In the genomic region with DNA sequence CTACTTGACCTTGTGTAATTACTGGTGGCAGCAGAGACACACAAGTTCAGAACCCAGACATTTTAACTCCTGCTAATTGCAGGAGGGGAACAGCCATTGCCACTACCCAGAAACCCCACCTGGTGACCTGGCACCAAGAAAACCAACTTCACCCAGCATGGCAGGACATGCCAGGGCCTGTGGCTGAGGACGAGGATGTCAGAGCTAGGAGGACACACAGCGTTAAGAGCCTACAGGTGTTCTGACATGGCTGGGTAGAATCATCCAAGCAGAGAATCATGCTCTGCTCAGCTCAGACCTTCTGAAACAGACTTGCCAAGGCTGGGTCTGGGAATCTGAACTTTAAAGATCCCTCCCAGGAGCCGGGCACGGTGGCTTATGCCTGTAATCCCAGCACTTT, we compare ENCODE assay signal across 19 cellular contexts. TPM values are rescaled to one million over a fixed set of nuclear protein-coding genes. Genes with fewer than 3 reads are reported as not detected.
A peak's percentile ranks its signal among the peaks of the same experiment; 100 is the strongest.
DNase-seq lines count a peak whose midpoint lies in the region; ATAC-seq and TF ChIP-seq lines count a peak whose summit lies in the region.
"Had no signal": no experiment of that assay in that cellular context is flagged by ENCODE, and none has a peak within 500 bp of the region (broad histone marks: within the 10 kb centered on the region; RNA-seq: fewer than 3 reads in every experiment).

No MANE protein-coding gene starts in this region.

- no peak overlapping the region for H2BK5ac ChIP-seq in mesenchymal stem cell (ENCODE audit: low read depth, low read length, poor library complexity, severe bottlenecking)

- no peaks in the 10 kb centered on the region for H3K9me3 ChIP-seq in left ventricle myocardium inferior (replicated peaks)
- no peaks in the 10 kb centered on the region for H3K9me3 ChIP-seq in OCI-LY1 (ENCODE audit: low read length)
- no peaks in the 10 kb centered on the region for H3K9me3 ChIP-seq in mesenchymal stem cell (ENCODE audit: control insufficient read depth, low read length)
- H3K9me3 ChIP-seq in vagina, result no peaks in the 10 kb centered on the region
- H3K9me3 ChIP-seq in A673 (ENCODE audit: low read depth, low read length, poor library complexity, severe bottlenecking), result no peaks in the 10 kb centered on the region

- WGBS in mesenchymal stem cell, result 89% methylated on average over 4 of the region's 4 CpGs

- peaks cover 23% of the 10 kb centered on the region for H3K4me1 ChIP-seq in left ventricle myocardium inferior
- peaks cover 52% of the 10 kb centered on the region for H3K4me1 ChIP-seq in OCI-LY1 (ENCODE audit: insufficient read depth, low read length, severe bottlenecking)
- peaks cover 4% of the 10 kb centered on the region for H3K4me1 ChIP-seq in mesenchymal stem cell (ENCODE audit: control insufficient read depth, insufficient read depth, low read depth, low read length)
- peaks cover 42% of the 10 kb centered on the region for H3K4me1 ChIP-seq in vagina
- no peaks in the 10 kb centered on the region for H3K4me1 ChIP-seq in A673 (ENCODE audit: insufficient read depth, low read length, poor library complexity, severe bottlenecking)

- H3K9me2 ChIP-seq in OCI-LY1 (ENCODE audit: low read depth, low read length), result no peaks in the 10 kb centered on the region

- H3K4ac ChIP-seq in mesenchymal stem cell (ENCODE audit: low read depth in 1 of 2, low read length in 2 of 2), result peak overlapping the region in 1 of 2 experiments; percentile 68

- H3K27ac Mint-ChIP-seq in activated naive CD8-positive, alpha-beta T cell treated with anti-CD3 and anti-CD28 coated beads for 36 hours, result no peak overlapping the region
- H3K27ac Mint-ChIP-seq: stimulated activated effector memory CD8-positive, alpha-beta T cell treated with anti-CD3 and anti-CD28 coated beads, Interleukin-12 subunit alpha, Interleukin-12 subunit beta, amount 100 ng/mL, for 72 hours had no signal

- no peaks in the 10 kb centered on the region for H4K20me1 ChIP-seq in OCI-LY1 (ENCODE audit: insufficient read depth, low read length)

- H3K36me3 Mint-ChIP-seq in activated naive CD8-positive, alpha-beta T cell treated with anti-CD3 and anti-CD28 coated beads for 36 hours, result no peaks in the 10 kb centered on the region
- H3K36me3 Mint-ChIP-seq: CD8-positive, alpha-beta memory T cell; stimulated activated effector memory CD8-positive, alpha-beta T cell treated with anti-CD3 and anti-CD28 coated beads, Interleukin-12 subunit alpha, Interleukin-12 subunit beta, amount 100 ng/mL, for 72 hours had no signal

- no peaks in the 10 kb centered on the region for H3K27me3 ChIP-seq in left ventricle myocardium inferior (ENCODE audit: low read depth)
- H3K27me3 ChIP-seq in OCI-LY1 (ENCODE audit: insufficient read depth, low read length), result no peaks in the 10 kb centered on the region
- H3K27me3 ChIP-seq in mesenchymal stem cell (ENCODE audit: control insufficient read depth in 1 of 2, insufficient read depth in 1 of 2, low read length in 2 of 2), result peaks cover 0 to 47% of the 10 kb centered on the region in 2 experiments
- no peaks in the 10 kb centered on the region for H3K27me3 ChIP-seq in vagina
- no peaks in the 10 kb centered on the region for H3K27me3 ChIP-seq in A673 (replicated peaks; ENCODE audit: insufficient read depth, low read depth, low read length, poor library complexity)

- TF ChIP-seq POLR2A in vagina (IDR thresholded peaks at IDR 0.05), result no peak

- no peak overlapping the region for H2AK5ac ChIP-seq in mesenchymal stem cell (ENCODE audit: low read length, severe bottlenecking)

- H2AFZ ChIP-seq in OCI-LY1 (ENCODE audit: low read length), result no peak overlapping the region
- no peak overlapping the region for H2AFZ ChIP-seq in mesenchymal stem cell (ENCODE audit: low read depth, low read length)

- H3K4me3 ChIP-seq in left ventricle myocardium inferior (no peak overlapping the region), OCI-LY1 (ENCODE audit: low read depth, low read length, poor library complexity, severe bottlenecking) (no peak overlapping the region), mesenchymal stem cell (ENCODE audit: insufficient read depth in 1 of 2, low read depth in 1 of 2, low read length in 2 of 2) (peak overlapping the region in 1 of 2 experiments; percentile 4), vagina (no peak overlapping the region), A673 (ENCODE audit: low read depth, low read length, poor library complexity, severe bottlenecking) (no peak overlapping the region)

- no peaks in the 10 kb centered on the region for H3F3A ChIP-seq in OCI-LY1 (ENCODE audit: insufficient read depth, low read length)

- H4K91ac ChIP-seq in mesenchymal stem cell (ENCODE audit: low read length), result peak overlapping the region; percentile 49

- BruUV-seq in A673 (replicated peaks; lab: Mats Ljungman, UMichigan), result no TSS peak

- no peak overlapping the region for H3K23ac ChIP-seq in mesenchymal stem cell (ENCODE audit: low read length in 2 of 2)

- H3K36me3 ChIP-seq in left ventricle myocardium inferior (no peaks in the 10 kb centered on the region), OCI-LY1 (ENCODE audit: insufficient read depth, low read length) (no peaks in the 10 kb centered on the region), mesenchymal stem cell (ENCODE audit: control insufficient read depth in 1 of 2, insufficient read depth in 2 of 2, low read depth in 1 of 2, low read length in 2 of 2) (peaks cover 0 to 8% of the 10 kb centered on the region in 2 experiments), vagina (no peaks in the 10 kb centered on the region), A673 (ENCODE audit: insufficient read depth, low read length, poor library complexity, severe bottlenecking) (no peaks in the 10 kb centered on the region)

- peaks cover 6% of the 10 kb centered on the region for H3K79me1 ChIP-seq in mesenchymal stem cell (replicated peaks; ENCODE audit: low read length, poor library complexity, severe bottlenecking)

- no peak overlapping the region for H2BK120ac ChIP-seq in mesenchymal stem cell (ENCODE audit: low read depth, low read length)

- TF ChIP-seq CTCF in left ventricle myocardium inferior (IDR thresholded peaks at IDR 0.05; ENCODE audit: borderline replicate concordance), result no peak
- no peak for TF ChIP-seq CTCF in OCI-LY1 (IDR thresholded peaks at IDR 0.05; ENCODE audit: low read length)
- TF ChIP-seq CTCF in vagina (IDR thresholded peaks at IDR 0.05), result no peak
- no peak for TF ChIP-seq CTCF in A673 (conservative IDR thresholded peaks at IDR 0.05; ENCODE audit: low read depth, low read length)

- H2BK12ac ChIP-seq in mesenchymal stem cell (ENCODE audit: low read length in 2 of 2), result peak overlapping the region in 1 of 2 experiments; percentile 79

- H3K18ac ChIP-seq in mesenchymal stem cell (ENCODE audit: low read depth in 1 of 2, low read length in 2 of 2), result no peak overlapping the region

- H3K4me1 Mint-ChIP-seq in activated naive CD8-positive, alpha-beta T cell treated with anti-CD3 and anti-CD28 coated beads for 36 hours, result no peaks in the 10 kb centered on the region
- H3K4me1 Mint-ChIP-seq: CD8-positive, alpha-beta memory T cell; central memory CD8-positive, alpha-beta T cell had no signal

- DNase-seq in left ventricle myocardium inferior (no peak), Right ventricle myocardium superior (no peak), mesenchymal stem cell (no peak), vagina (ENCODE audit: extremely low spot score in 2 of 2) (no peak), A673 (ENCODE audit: low spot score) (no peak)
- DNase-seq in activated naive CD8-positive, alpha-beta T cell treated with anti-CD3 and anti-CD28 coated beads for 36 hours, result no peak
- DNase-seq in stimulated activated naive CD4-positive, alpha-beta T cell (lab: John Stamatoyannopoulos, UW), result no peak
- DNase-seq: activated CD4-positive, alpha-beta T cell treated with anti-CD3 and anti-CD28 coated beads for 48 hours; activated effector memory CD4-positive, alpha-beta T cell treated with Interleukin-2 at 50 U/mL for 16 hours; CD8-positive, alpha-beta memory T cell; H7; IMR-90; nephron progenitor cell; SW 1271 had no signal

- peaks cover 11% of the 10 kb centered on the region for H3K27me3 Mint-ChIP-seq in activated naive CD8-positive, alpha-beta T cell treated with anti-CD3 and anti-CD28 coated beads for 36 hours

- no peaks in the 10 kb centered on the region for H3K9me3 Mint-ChIP-seq in activated naive CD8-positive, alpha-beta T cell treated with anti-CD3 and anti-CD28 coated beads for 36 hours
- H3K9me3 Mint-ChIP-seq: CD8-positive, alpha-beta memory T cell; central memory CD8-positive, alpha-beta T cell; nephron progenitor cell; stimulated activated effector memory CD8-positive, alpha-beta T cell treated with anti-CD3 and anti-CD28 coated beads, Interleukin-12 subunit alpha, Interleukin-12 subunit beta, amount 100 ng/mL, for 72 hours had no signal

- H3K27ac ChIP-seq in left ventricle myocardium inferior (replicated peaks) (peak overlapping the region; percentile 8), OCI-LY1 (ENCODE audit: low read depth, low read length, poor library complexity, severe bottlenecking) (peak overlapping the region; percentile 69), mesenchymal stem cell (ENCODE audit: low read length, poor library complexity, severe bottlenecking) (no peak overlapping the region), vagina (peak overlapping the region; percentile 30), A673 (ENCODE audit: low read depth, low read length, poor library complexity, severe bottlenecking) (no peak overlapping the region)

- H3K4me3 Mint-ChIP-seq in activated naive CD8-positive, alpha-beta T cell treated with anti-CD3 and anti-CD28 coated beads for 36 hours, result no peak overlapping the region
- H3K4me3 Mint-ChIP-seq: CD8-positive, alpha-beta memory T cell; central memory CD8-positive, alpha-beta T cell; nephron progenitor cell; stimulated activated effector memory CD8-positive, alpha-beta T cell treated with anti-CD3 and anti-CD28 coated beads, Interleukin-12 subunit alpha, Interleukin-12 subunit beta, amount 100 ng/mL, for 72 hours had no signal

- H3K79me2 ChIP-seq in OCI-LY1 (ENCODE audit: insufficient read depth, low read length), result no peaks in the 10 kb centered on the region

- no peak for ATAC-seq in Right ventricle myocardium superior (ENCODE audit: poor library complexity)
- ATAC-seq: stimulated activated effector memory CD8-positive, alpha-beta T cell treated with anti-CD3 and anti-CD28 coated beads, Interleukin-12 subunit alpha, Interleukin-12 subunit beta, amount 100 ng/mL, for 72 hours had no signal

- intact Hi-C loops in left ventricle myocardium inferior (cut with micrococcal nuclease) (no loop called here), Right ventricle myocardium superior (cut with DNase I) (no loop called here), vagina (cut with DNase I) (no loop called here), A673 (cut with micrococcal nuclease; ENCODE audit: unreplicated experiment) (no loop called here)

- no peak overlapping the region for H3K14ac ChIP-seq in mesenchymal stem cell (ENCODE audit: low read length in 2 of 2)

- H3K9ac ChIP-seq in OCI-LY1 (ENCODE audit: low read length) (no peak overlapping the region), mesenchymal stem cell (ENCODE audit: low read length) (peak overlapping the region; percentile 65)

- CTCF ChIA-PET in A673 (lab: Charles Lee), result no interaction called here

- H3K4me2 ChIP-seq in OCI-LY1 (ENCODE audit: low read length) (no peak overlapping the region), mesenchymal stem cell (ENCODE audit: low read length, poor library complexity, severe bottlenecking) (no peak overlapping the region)

- peak overlapping the region; percentile 19 for H4K8ac ChIP-seq in mesenchymal stem cell (ENCODE audit: low read length)

- POLR2A ChIA-PET in A673 (lab: Charles Lee; ENCODE audit: low non-redundant PET), result no interaction called here

- no peak overlapping the region for H2BK15ac ChIP-seq in mesenchymal stem cell (ENCODE audit: low read depth, poor library complexity, severe bottlenecking)

RNA-seq across cellular contexts. Expression of gene SPATA12, which starts 11.7 kb away (rescaled TPM):
- total RNA-seq in left ventricle myocardium inferior, result not detected
- total RNA-seq in Right ventricle myocardium superior, result not detected
- not detected for polyA plus RNA-seq in mesenchymal stem cell (2013, experiment 1 of 2)
- polyA plus RNA-seq in mesenchymal stem cell (2013, experiment 2 of 2), result 0.03 TPM
- total RNA-seq in vagina, result not detected
- total RNA-seq in activated naive CD8-positive, alpha-beta T cell treated with anti-CD3 and anti-CD28 coated beads for 36 hours, result not detected
- total RNA-seq in A673 (2021), result not detected in 2 replicates
- total RNA-seq: CD8-positive, alpha-beta memory T cell; lung microvascular endothelial cell; urinary bladder had no signal
- polyA plus RNA-seq: CD8-positive, alpha-beta memory T cell; IMR-90 had no signal

Comparison
In these comparisons a context has a peak if more than half of its experiments do, and no peak if none do; other contexts are left out.
1. H3K27ac ChIP-seq: peak in left ventricle myocardium inferior (single experiment), OCI-LY1 (single experiment) and vagina (single experiment); none in mesenchymal stem cell (single experiment) and A673 (single experiment).